1 cellular context compared by ENCODE assay signal in the genomic region with DNA sequence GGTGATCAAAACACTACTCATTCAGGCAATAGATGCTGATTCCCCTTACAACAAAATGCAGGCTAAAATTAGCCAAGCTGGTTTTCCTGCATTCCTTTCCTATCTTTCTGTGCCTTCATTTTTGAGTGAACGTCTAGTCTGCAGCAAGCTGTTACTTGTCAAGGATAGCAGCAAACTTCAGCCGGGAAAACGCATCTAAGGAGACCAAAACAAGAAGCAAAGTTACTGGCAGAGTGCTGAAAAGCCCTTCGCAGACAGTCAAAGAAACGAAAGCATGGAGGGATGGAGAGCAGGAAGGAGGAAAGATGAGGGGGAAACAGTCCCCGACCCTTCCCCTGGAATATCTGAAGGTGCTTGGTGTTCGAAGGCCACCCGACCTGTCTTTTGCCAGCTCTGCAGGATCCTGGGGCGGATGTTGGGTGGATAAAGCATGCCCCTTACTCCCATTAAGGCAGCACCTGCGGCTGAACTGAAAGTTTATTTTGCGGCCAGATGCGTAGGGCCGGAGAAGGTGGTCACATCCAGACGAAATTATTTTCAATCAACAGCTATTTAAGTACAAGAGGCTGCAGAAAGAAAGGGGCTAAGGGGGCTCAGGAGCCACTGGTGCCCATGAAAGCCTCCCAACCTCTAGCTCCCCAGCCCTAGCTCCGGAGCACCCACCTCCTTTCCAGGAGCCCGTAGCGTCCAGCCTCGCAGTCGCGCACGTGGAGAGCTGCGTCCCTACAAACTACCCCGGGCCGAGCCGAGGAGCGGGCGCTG.
A peak's percentile ranks its signal among the peaks of the same experiment; 100 is the strongest.
TF ChIP-seq lines count a peak whose summit lies in the region.

No MANE protein-coding gene starts in this region.

TF ChIP-seq in HepG2, 621 proteins besides CTCF, POLR2A, EP300 and RAD21 (continued from another document and continues in another):
- TF ChIP-seq KMT2A (CRISPR knock-in tag; IDR thresholded peaks at IDR 0.05) (peak; percentile 88; the same call in 1 of the 2 replicates), ZNF343 (CRISPR knock-in tag; IDR thresholded peaks at IDR 0.05) (no peak), FUBP1 (CRISPR knock-in tag; IDR thresholded peaks at IDR 0.05; ENCODE audit: borderline replicate concordance) (no peak), ZNF280B (CRISPR knock-in tag; IDR thresholded peaks at IDR 0.05; ENCODE audit: borderline replicate concordance) (peak; percentile 69; the same call in 1 of the 2 replicates), SRSF4 (IDR thresholded peaks at IDR 0.05; ENCODE audit: low read depth, low read length, poor library complexity, severe bottlenecking) (no peak), ZNF549 (CRISPR knock-in tag; IDR thresholded peaks at IDR 0.05) (no peak; the same call in 1 of the 2 replicates), ZNF761 (CRISPR knock-in tag; conservative IDR thresholded peaks at IDR 0.05) (no peak), KLF16 (CRISPR knock-in tag; IDR thresholded peaks at IDR 0.05) (no peak; a peak in 1 of 4 replicates), NR2C2 (CRISPR knock-in tag; IDR thresholded peaks at IDR 0.05; ENCODE audit: borderline replicate concordance) (no peak), KDM5B (CRISPR knock-in tag; IDR thresholded peaks at IDR 0.05; ENCODE audit: borderline replicate concordance) (no peak), HNF4A (CRISPR knock-in tag; IDR thresholded peaks at IDR 0.05) (no peak), ELF1 (CRISPR knock-in tag; IDR thresholded peaks at IDR 0.05) (0 out of 2 replicates have a peak, but pooled peaks have one; percentile 14), MAZ (IDR thresholded peaks at IDR 0.05; ENCODE audit: borderline replicate concordance, low read depth, low read length) (no peak), MAZ (CRISPR knock-in tag; IDR thresholded peaks at IDR 0.05; ENCODE audit: low read depth) (no peak), ZNF256 (CRISPR knock-in tag; conservative IDR thresholded peaks at IDR 0.05) (no peak; the same call in 1 of the 2 replicates), NCOA1 (CRISPR knock-in tag; IDR thresholded peaks at IDR 0.05) (no peak; the same call in 1 of the 2 replicates), BRCA1 (CRISPR knock-in tag; IDR thresholded peaks at IDR 0.05) (no peak), ZFP41 (CRISPR knock-in tag; IDR thresholded peaks at IDR 0.05; ENCODE audit: borderline replicate concordance) (no peak), NRL (CRISPR knock-in tag; IDR thresholded peaks at IDR 0.05; ENCODE audit: borderline replicate concordance) (no peak; the same call in 1 of the 2 replicates), ZNF225 (CRISPR knock-in tag; IDR thresholded peaks at IDR 0.05) (no peak), RXRB (CRISPR knock-in tag; IDR thresholded peaks at IDR 0.05; ENCODE audit: borderline replicate concordance) (no peak), XRCC5 (optimal IDR thresholded peaks at IDR 0.05; ENCODE audit: low read length) (no peak), RARG (CRISPR knock-in tag; IDR thresholded peaks at IDR 0.05; ENCODE audit: low read depth) (no peak), MAFF (IDR thresholded peaks at IDR 0.05; ENCODE audit: low read depth, low read length) (no peak), ESRRA (CRISPR knock-in tag; IDR thresholded peaks at IDR 0.05; ENCODE audit: low read depth) (no peak), ZSCAN30 (CRISPR knock-in tag; IDR thresholded peaks at IDR 0.05) (0 out of 2 replicates have a peak, but pooled peaks have one; percentile 2), SYNCRIP (IDR thresholded peaks at IDR 0.05; ENCODE audit: insufficient read depth, low read depth, low read length) (no peak)
- TF ChIP-seq, protein P1, sequence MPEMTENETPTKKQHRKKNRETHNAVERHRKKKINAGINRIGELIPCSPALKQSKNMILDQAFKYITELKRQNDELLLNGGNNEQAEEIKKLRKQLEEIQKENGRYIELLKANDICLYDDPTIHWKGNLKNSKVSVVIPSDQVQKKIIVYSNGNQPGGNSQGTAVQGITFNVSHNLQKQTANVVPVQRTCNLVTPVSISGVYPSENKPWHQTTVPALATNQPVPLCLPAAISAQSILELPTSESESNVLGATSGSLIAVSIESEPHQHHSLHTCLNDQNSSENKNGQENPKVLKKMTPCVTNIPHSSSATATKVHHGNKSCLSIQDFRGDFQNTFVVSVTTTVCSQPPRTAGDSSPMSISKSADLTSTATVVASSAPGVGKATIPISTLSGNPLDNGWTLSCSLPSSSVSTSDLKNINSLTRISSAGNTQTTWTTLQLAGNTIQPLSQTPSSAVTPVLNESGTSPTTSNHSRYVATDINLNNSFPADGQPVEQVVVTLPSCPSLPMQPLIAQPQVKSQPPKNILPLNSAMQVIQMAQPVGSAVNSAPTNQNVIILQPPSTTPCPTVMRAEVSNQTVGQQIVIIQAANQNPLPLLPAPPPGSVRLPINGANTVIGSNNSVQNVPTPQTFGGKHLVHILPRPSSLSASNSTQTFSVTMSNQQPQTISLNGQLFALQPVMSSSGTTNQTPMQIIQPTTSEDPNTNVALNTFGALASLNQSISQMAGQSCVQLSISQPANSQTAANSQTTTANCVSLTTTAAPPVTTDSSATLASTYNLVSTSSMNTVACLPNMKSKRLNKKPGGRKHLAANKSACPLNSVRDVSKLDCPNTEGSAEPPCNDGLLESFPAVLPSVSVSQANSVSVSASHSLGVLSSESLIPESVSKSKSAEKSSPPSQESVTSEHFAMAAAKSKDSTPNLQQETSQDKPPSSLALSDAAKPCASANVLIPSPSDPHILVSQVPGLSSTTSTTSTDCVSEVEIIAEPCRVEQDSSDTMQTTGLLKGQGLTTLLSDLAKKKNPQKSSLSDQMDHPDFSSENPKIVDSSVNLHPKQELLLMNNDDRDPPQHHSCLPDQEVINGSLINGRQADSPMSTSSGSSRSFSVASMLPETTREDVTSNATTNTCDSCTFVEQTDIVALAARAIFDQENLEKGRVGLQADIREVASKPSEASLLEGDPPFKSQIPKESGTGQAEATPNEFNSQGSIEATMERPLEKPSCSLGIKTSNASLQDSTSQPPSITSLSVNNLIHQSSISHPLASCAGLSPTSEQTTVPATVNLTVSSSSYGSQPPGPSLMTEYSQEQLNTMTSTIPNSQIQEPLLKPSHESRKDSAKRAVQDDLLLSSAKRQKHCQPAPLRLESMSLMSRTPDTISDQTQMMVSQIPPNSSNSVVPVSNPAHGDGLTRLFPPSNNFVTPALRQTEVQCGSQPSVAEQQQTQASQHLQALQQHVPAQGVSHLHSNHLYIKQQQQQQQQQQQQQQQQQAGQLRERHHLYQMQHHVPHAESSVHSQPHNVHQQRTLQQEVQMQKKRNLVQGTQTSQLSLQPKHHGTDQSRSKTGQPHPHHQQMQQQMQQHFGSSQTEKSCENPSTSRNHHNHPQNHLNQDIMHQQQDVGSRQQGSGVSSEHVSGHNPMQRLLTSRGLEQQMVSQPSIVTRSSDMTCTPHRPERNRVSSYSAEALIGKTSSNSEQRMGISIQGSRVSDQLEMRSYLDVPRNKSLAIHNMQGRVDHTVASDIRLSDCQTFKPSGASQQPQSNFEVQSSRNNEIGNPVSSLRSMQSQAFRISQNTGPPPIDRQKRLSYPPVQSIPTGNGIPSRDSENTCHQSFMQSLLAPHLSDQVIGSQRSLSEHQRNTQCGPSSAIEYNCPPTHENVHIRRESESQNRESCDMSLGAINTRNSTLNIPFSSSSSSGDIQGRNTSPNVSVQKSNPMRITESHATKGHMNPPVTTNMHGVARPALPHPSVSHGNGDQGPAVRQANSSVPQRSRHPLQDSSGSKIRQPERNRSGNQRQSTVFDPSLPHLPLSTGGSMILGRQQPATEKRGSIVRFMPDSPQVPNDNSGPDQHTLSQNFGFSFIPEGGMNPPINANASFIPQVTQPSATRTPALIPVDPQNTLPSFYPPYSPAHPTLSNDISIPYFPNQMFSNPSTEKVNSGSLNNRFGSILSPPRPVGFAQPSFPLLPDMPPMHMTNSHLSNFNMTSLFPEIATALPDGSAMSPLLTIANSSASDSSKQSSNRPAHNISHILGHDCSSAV (CRISPR knock-in tag; IDR thresholded peaks at IDR 0.05; ENCODE audit: borderline replicate concordance): no peak
- TF ChIP-seq, protein P2, sequence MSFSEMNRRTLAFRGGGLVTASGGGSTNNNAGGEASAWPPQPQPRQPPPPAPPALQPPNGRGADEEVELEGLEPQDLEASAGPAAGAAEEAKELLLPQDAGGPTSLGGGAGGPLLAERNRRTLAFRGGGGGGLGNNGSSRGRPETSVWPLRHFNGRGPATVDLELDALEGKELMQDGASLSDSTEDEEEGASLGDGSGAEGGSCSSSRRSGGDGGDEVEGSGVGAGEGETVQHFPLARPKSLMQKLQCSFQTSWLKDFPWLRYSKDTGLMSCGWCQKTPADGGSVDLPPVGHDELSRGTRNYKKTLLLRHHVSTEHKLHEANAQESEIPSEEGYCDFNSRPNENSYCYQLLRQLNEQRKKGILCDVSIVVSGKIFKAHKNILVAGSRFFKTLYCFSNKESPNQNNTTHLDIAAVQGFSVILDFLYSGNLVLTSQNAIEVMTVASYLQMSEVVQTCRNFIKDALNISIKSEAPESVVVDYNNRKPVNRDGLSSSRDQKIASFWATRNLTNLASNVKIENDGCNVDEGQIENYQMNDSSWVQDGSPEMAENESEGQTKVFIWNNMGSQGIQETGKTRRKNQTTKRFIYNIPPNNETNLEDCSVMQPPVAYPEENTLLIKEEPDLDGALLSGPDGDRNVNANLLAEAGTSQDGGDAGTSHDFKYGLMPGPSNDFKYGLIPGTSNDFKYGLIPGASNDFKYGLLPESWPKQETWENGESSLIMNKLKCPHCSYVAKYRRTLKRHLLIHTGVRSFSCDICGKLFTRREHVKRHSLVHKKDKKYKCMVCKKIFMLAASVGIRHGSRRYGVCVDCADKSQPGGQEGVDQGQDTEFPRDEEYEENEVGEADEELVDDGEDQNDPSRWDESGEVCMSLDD (CRISPR knock-in tag; IDR thresholded peaks at IDR 0.05; ENCODE audit: borderline replicate concordance): no peak
- TF ChIP-seq, protein P3, sequence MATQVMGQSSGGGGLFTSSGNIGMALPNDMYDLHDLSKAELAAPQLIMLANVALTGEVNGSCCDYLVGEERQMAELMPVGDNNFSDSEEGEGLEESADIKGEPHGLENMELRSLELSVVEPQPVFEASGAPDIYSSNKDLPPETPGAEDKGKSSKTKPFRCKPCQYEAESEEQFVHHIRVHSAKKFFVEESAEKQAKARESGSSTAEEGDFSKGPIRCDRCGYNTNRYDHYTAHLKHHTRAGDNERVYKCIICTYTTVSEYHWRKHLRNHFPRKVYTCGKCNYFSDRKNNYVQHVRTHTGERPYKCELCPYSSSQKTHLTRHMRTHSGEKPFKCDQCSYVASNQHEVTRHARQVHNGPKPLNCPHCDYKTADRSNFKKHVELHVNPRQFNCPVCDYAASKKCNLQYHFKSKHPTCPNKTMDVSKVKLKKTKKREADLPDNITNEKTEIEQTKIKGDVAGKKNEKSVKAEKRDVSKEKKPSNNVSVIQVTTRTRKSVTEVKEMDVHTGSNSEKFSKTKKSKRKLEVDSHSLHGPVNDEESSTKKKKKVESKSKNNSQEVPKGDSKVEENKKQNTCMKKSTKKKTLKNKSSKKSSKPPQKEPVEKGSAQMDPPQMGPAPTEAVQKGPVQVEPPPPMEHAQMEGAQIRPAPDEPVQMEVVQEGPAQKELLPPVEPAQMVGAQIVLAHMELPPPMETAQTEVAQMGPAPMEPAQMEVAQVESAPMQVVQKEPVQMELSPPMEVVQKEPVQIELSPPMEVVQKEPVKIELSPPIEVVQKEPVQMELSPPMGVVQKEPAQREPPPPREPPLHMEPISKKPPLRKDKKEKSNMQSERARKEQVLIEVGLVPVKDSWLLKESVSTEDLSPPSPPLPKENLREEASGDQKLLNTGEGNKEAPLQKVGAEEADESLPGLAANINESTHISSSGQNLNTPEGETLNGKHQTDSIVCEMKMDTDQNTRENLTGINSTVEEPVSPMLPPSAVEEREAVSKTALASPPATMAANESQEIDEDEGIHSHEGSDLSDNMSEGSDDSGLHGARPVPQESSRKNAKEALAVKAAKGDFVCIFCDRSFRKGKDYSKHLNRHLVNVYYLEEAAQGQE (IDR thresholded peaks at IDR 0.05; ENCODE audit: borderline replicate concordance in 1 of 2, low read depth in 1 of 2, low read length in 2 of 2): no peak
- TF ChIP-seq, protein P4, sequence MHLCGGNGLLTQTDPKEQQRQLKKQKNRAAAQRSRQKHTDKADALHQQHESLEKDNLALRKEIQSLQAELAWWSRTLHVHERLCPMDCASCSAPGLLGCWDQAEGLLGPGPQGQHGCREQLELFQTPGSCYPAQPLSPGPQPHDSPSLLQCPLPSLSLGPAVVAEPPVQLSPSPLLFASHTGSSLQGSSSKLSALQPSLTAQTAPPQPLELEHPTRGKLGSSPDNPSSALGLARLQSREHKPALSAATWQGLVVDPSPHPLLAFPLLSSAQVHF (CRISPR knock-in tag; IDR thresholded peaks at IDR 0.05): no peak
- TF ChIP-seq, protein P5, sequence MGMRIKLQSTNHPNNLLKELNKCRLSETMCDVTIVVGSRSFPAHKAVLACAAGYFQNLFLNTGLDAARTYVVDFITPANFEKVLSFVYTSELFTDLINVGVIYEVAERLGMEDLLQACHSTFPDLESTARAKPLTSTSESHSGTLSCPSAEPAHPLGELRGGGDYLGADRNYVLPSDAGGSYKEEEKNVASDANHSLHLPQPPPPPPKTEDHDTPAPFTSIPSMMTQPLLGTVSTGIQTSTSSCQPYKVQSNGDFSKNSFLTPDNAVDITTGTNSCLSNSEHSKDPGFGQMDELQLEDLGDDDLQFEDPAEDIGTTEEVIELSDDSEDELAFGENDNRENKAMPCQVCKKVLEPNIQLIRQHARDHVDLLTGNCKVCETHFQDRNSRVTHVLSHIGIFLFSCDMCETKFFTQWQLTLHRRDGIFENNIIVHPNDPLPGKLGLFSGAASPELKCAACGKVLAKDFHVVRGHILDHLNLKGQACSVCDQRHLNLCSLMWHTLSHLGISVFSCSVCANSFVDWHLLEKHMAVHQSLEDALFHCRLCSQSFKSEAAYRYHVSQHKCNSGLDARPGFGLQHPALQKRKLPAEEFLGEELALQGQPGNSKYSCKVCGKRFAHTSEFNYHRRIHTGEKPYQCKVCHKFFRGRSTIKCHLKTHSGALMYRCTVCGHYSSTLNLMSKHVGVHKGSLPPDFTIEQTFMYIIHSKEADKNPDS (CRISPR knock-in tag; IDR thresholded peaks at IDR 0.05): no peak
